In genomic region chr11:61980783-61981541, GRCh38 we compare ENCODE assay signal across 1 cellular context.
TF ChIP-seq lines count a peak whose summit lies in the region.

No MANE protein-coding gene starts in this region.

TF ChIP-seq in HepG2, 621 proteins besides CTCF, POLR2A, EP300 and RAD21 (continued from another document and continues in another):
- TF ChIP-seq ZNF407 (CRISPR knock-in tag; IDR thresholded peaks at IDR 0.05; ENCODE audit: not compliant biosample characterization): no peak
- TF ChIP-seq PHF5A (CRISPR knock-in tag; IDR thresholded peaks at IDR 0.05; ENCODE audit: low read depth, unreplicated experiment): no peak
- TF ChIP-seq FOXK2 (IDR thresholded peaks at IDR 0.05): no peak
- peak; percentile 64 for TF ChIP-seq NFIC (IDR thresholded peaks at IDR 0.05; ENCODE audit: low read length)
- no peak for TF ChIP-seq ZNF563 (CRISPR knock-in tag; IDR thresholded peaks at IDR 0.05)
- peak; percentile 56 for TF ChIP-seq PATZ1 (CRISPR knock-in tag; IDR thresholded peaks at IDR 0.05)
- no peak for TF ChIP-seq ZNF883 (CRISPR knock-in tag; IDR thresholded peaks at IDR 0.05; ENCODE audit: not compliant biosample characterization)
- no peak for TF ChIP-seq SALL2 (CRISPR knock-in tag; IDR thresholded peaks at IDR 0.05)
- no peak for TF ChIP-seq HNF1B (CRISPR knock-in tag; IDR thresholded peaks at IDR 0.05)
- TF ChIP-seq HNF4A (CRISPR knock-in tag; IDR thresholded peaks at IDR 0.05): peak; percentile 95
- TF ChIP-seq TSC22D2 (CRISPR knock-in tag; IDR thresholded peaks at IDR 0.05; ENCODE audit: borderline replicate concordance): peak; percentile 42; the same call in 1 of the 2 replicates
- TF ChIP-seq SIN3A (IDR thresholded peaks at IDR 0.05; ENCODE audit: borderline replicate concordance, low read depth, low read length): no peak; the same call in 1 of the 2 replicates
- no peak for TF ChIP-seq ZNF784 (CRISPR knock-in tag; IDR thresholded peaks at IDR 0.05; ENCODE audit: borderline replicate concordance)
- TF ChIP-seq SKIL (CRISPR knock-in tag; IDR thresholded peaks at IDR 0.05; ENCODE audit: borderline replicate concordance): no peak
- TF ChIP-seq SSRP1 (CRISPR knock-in tag; IDR thresholded peaks at IDR 0.05): no peak
- no peak for TF ChIP-seq TEF (CRISPR knock-in tag; IDR thresholded peaks at IDR 0.05)
- TF ChIP-seq HIC2 (CRISPR knock-in tag; IDR thresholded peaks at IDR 0.05; ENCODE audit: low read depth): no peak
- TF ChIP-seq ZBTB44 (CRISPR knock-in tag; IDR thresholded peaks at IDR 0.05): no peak
- no peak for TF ChIP-seq ATF3 (CRISPR knock-in tag; IDR thresholded peaks at IDR 0.05)
- TF ChIP-seq ZFP37 (CRISPR knock-in tag; IDR thresholded peaks at IDR 0.05; ENCODE audit: borderline replicate concordance): no peak
- no peak; the same call in 1 of the 2 replicates for TF ChIP-seq ERF (CRISPR knock-in tag; IDR thresholded peaks at IDR 0.05)
- TF ChIP-seq SYNCRIP (IDR thresholded peaks at IDR 0.05; ENCODE audit: insufficient read depth, low read depth, low read length): no peak
- TF ChIP-seq MZF1 (CRISPR knock-in tag; IDR thresholded peaks at IDR 0.05; ENCODE audit: borderline replicate concordance): no peak
- no peak for TF ChIP-seq SPEN (CRISPR knock-in tag; IDR thresholded peaks at IDR 0.05; ENCODE audit: low read depth)
- TF ChIP-seq GABPB1 (CRISPR knock-in tag; IDR thresholded peaks at IDR 0.05): no peak
- TF ChIP-seq HMG20A (CRISPR knock-in tag; IDR thresholded peaks at IDR 0.05; ENCODE audit: borderline replicate concordance): peak; percentile 63; the same call in 1 of the 2 replicates
- no peak for TF ChIP-seq SIX4 (CRISPR knock-in tag; IDR thresholded peaks at IDR 0.05)
- TF ChIP-seq TCF7 (IDR thresholded peaks at IDR 0.05; ENCODE audit: low read depth): peak; percentile 71
- no peak for TF ChIP-seq ZBTB7A (CRISPR knock-in tag; IDR thresholded peaks at IDR 0.05)
- TF ChIP-seq BCLAF1 (IDR thresholded peaks at IDR 0.05): no peak
- no peak for TF ChIP-seq ZNF337 (CRISPR knock-in tag; IDR thresholded peaks at IDR 0.05; ENCODE audit: borderline replicate concordance, low read depth)
- TF ChIP-seq SMAD1 (CRISPR knock-in tag; IDR thresholded peaks at IDR 0.05; ENCODE audit: borderline replicate concordance, low read depth): no peak
- no peak for TF ChIP-seq HNRNPH1 (optimal IDR thresholded peaks at IDR 0.05; ENCODE audit: low read depth, low read length)
